In the genomic region with DNA sequence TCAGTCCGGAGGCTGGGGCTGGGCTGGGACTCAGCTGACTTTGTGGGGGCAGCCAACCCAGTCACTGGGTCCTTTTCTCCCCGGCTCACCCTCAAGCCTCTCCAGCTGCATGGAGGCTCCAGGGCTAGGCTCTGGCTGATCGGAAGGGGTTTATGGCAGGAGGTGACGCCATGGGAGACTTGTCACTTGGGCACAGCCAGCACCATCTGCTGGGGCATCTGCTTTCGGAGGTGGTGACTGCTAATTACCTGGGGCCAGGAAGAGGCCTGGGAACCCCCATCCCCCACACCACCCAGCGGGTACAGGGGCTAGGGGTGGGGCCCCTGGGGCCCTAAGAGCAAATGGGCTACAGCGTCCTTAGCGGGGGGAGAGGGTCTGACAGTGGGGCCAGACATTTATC, we compare ENCODE assay signal across 13 cellular contexts. TPM values are rescaled to one million over a fixed set of nuclear protein-coding genes. Genes with fewer than 3 reads are reported as not detected.
DNase-seq lines count a peak whose midpoint lies in the region; ATAC-seq and TF ChIP-seq lines count a peak whose summit lies in the region.
"Had no signal": no experiment of that assay in that cellular context is flagged by ENCODE, and none has a peak within 500 bp of the region (broad histone marks: within the 10 kb centered on the region; RNA-seq: fewer than 3 reads in every experiment).

No MANE protein-coding gene starts in this region.

- no peaks in the 10 kb centered on the region for H3K9me3 ChIP-seq in spleen
- no peaks in the 10 kb centered on the region for H3K9me3 ChIP-seq in effector memory CD4-positive, alpha-beta T cell (ENCODE audit: control insufficient read depth, low read length)
- H3K9me3 ChIP-seq: vagina had no signal

- WGBS in spleen, 5 donors, result 73 to 87% (median 81%) methylated on average over 8 of the region's 8 CpGs

- TF ChIP-seq POLR2A in spleen (IDR thresholded peaks at IDR 0.05), result no peak

- peak overlapping the region; percentile 54 for H3K27ac Mint-ChIP-seq in activated CD4-positive, alpha-beta T cell treated with anti-CD3 and anti-CD28 coated beads, Interleukin-2, amount 10 ng/mL, durations not matched to agents 7 days and 5 days
- H3K27ac Mint-ChIP-seq in effector memory CD8-positive, alpha-beta T cell, result peak overlapping the region in 1 of 2 donors; percentile 85

- peak overlapping the region; percentile 35 for H3K4me3 Mint-ChIP-seq in activated CD4-positive, alpha-beta T cell treated with anti-CD3 and anti-CD28 coated beads, Interleukin-2, amount 10 ng/mL, durations not matched to agents 7 days and 5 days
- peak overlapping the region; percentile 75 to 78 for H3K4me3 Mint-ChIP-seq in effector memory CD8-positive, alpha-beta T cell

- H3K36me3 ChIP-seq in spleen, result no peaks in the 10 kb centered on the region
- no peaks in the 10 kb centered on the region for H3K36me3 ChIP-seq in effector memory CD4-positive, alpha-beta T cell (ENCODE audit: control insufficient read depth, insufficient read depth, low read length)
- H3K36me3 ChIP-seq: vagina had no signal

- CTCF ChIA-PET in activated CD4-positive, alpha-beta T cell treated with anti-CD3 and anti-CD28 coated beads, Interleukin-2, amount 10 ng/mL, durations not matched to agents 7 days and 5 days (lab: Charles Lee), result interaction anchor here (1.3 kb wide), 1 partner anchor 42 kb away, joined by 3 read pairs; no protein-coding TSS in a partner anchor

- intact Hi-C loops in spleen (cut with DNase I; ENCODE audit: low total_unique reads), result no loop called here

- peaks cover 0 to 32% (median 0%) of the 10 kb centered on the region in 7 donors for H3K27me3 ChIP-seq in spleen (replicated peaks in 1 of 7)
- no peaks in the 10 kb centered on the region for H3K27me3 ChIP-seq in effector memory CD4-positive, alpha-beta T cell (replicated peaks; ENCODE audit: control insufficient read depth, insufficient read depth, low read length, poor library complexity, severe bottlenecking)
- H3K27me3 ChIP-seq: vagina had no signal

- POLR2A ChIA-PET in activated CD4-positive, alpha-beta T cell treated with anti-CD3 and anti-CD28 coated beads, Interleukin-2, amount 10 ng/mL, durations not matched to agents 7 days and 5 days (lab: Charles Lee), result no interaction called here

- no peaks in the 10 kb centered on the region for H3K27me3 Mint-ChIP-seq in activated CD4-positive, alpha-beta T cell treated with anti-CD3 and anti-CD28 coated beads, Interleukin-2, amount 10 ng/mL, durations not matched to agents 7 days and 5 days
- H3K27me3 Mint-ChIP-seq in effector memory CD8-positive, alpha-beta T cell, result no peaks in the 10 kb centered on the region

- no peak for TF ChIP-seq CTCF in spleen (IDR thresholded peaks at IDR 0.05 in 8 of 11, conservative IDR thresholded peaks at IDR 0.05 in 3 of 11)

- H3K27ac ChIP-seq in spleen, result peak overlapping the region in 5 of 8 donors; percentile 74 to 96 (median 94)
- no peak overlapping the region for H3K27ac ChIP-seq in effector memory CD4-positive, alpha-beta T cell (ENCODE audit: insufficient read depth, low read length, poor library complexity, severe bottlenecking)

- peaks cover 21% of the 10 kb centered on the region for H3K4me1 Mint-ChIP-seq in activated CD4-positive, alpha-beta T cell treated with anti-CD3 and anti-CD28 coated beads, Interleukin-2, amount 10 ng/mL, durations not matched to agents 7 days and 5 days
- peaks cover 14 to 35% of the 10 kb centered on the region in 2 donors for H3K4me1 Mint-ChIP-seq in effector memory CD8-positive, alpha-beta T cell (ENCODE audit: low read depth in 2 of 2)

- ATAC-seq in effector memory CD8-positive, alpha-beta T cell (replicated peaks), result no peak
- no peak for ATAC-seq in HG02588 (IDR thresholded peaks at IDR 0.05; ENCODE audit: unreplicated experiment)
- ATAC-seq: Right ventricle myocardium inferior had no signal

- DNase-seq in activated CD4-positive, alpha-beta T cell treated with anti-CD3 and anti-CD28 coated beads, Interleukin-2, amount 10 ng/mL, durations not matched to agents 7 days and 5 days, result no peak
- no peak for DNase-seq in activated CD4-positive, alpha-beta T cell treated with anti-CD3 and anti-CD28 coated beads for 1 hour
- DNase-seq in NCI-H524 treated with DMSO at 0.1 percent for 48 hours (lab: John Stamatoyannopoulos, UW) (peak; percentile 71), spleen (no peak), NCI-H345 (lab: John Stamatoyannopoulos, UW) (no peak)
- DNase-seq in effector memory CD8-positive, alpha-beta T cell, result no peak
- DNase-seq in effector memory CD4-positive, alpha-beta T cell, result no peak

- no peak overlapping the region for H3K4me3 ChIP-seq in spleen
- no peak overlapping the region for H3K4me3 ChIP-seq in effector memory CD4-positive, alpha-beta T cell (ENCODE audit: insufficient read depth, low read depth, low read length, poor library complexity, severe bottlenecking)

- H3K4me1 ChIP-seq in spleen, result peaks cover 34 to 82% (median 56%) of the 10 kb centered on the region in 6 donors
- H3K4me1 ChIP-seq in effector memory CD4-positive, alpha-beta T cell (ENCODE audit: control insufficient read depth, insufficient read depth, low read length, poor library complexity, severe bottlenecking), result peaks cover 22% of the 10 kb centered on the region

- H3K9me3 Mint-ChIP-seq in activated CD4-positive, alpha-beta T cell treated with anti-CD3 and anti-CD28 coated beads, Interleukin-2, amount 10 ng/mL, durations not matched to agents 7 days and 5 days, result no peaks in the 10 kb centered on the region
- no peaks in the 10 kb centered on the region for H3K9me3 Mint-ChIP-seq in effector memory CD8-positive, alpha-beta T cell

- H3K36me3 Mint-ChIP-seq in activated CD4-positive, alpha-beta T cell treated with anti-CD3 and anti-CD28 coated beads, Interleukin-2, amount 10 ng/mL, durations not matched to agents 7 days and 5 days (ENCODE audit: low read depth), result peaks cover 24% of the 10 kb centered on the region
- peaks cover 36% of the 10 kb centered on the region for H3K36me3 Mint-ChIP-seq in effector memory CD8-positive, alpha-beta T cell (ENCODE audit: insufficient read depth)

RNA-seq across cellular contexts. Expression of gene LFNG, which starts 1.5 kb away (rescaled TPM):
- 100 to 1,000 TPM in 1 of 2 experiments, 10 to 100 TPM in 1; 93.3 to 109 TPM for total RNA-seq in activated CD4-positive, alpha-beta T cell treated with anti-CD3 and anti-CD28 coated beads, Interleukin-2, amount 10 ng/mL, durations not matched to agents 7 days and 5 days
- 10 to 100 TPM; 33.3 to 47.4 (median 42.3) TPM for total RNA-seq in spleen
- 10 to 100 TPM; 21.2 to 22.4 (median 21.6) TPM for polyA plus RNA-seq in spleen

RNA-seq across cellular contexts. Expression of gene BRAT1, which starts 37.2 kb away (rescaled TPM):
- total RNA-seq in activated CD4-positive, alpha-beta T cell treated with anti-CD3 and anti-CD28 coated beads, Interleukin-2, amount 10 ng/mL, durations not matched to agents 7 days and 5 days, result 10 to 100 TPM; 40.0 to 43.9 TPM
- 10 to 100 TPM; 25.3 to 37.3 (median 32.2) TPM for total RNA-seq in spleen
- polyA plus RNA-seq in spleen, result 10 to 100 TPM; 26.6 to 50.9 (median 48.9) TPM

RNA-seq across cellular contexts. Expression of gene IQCE, which starts 40.7 kb away (rescaled TPM):
- 10 to 100 TPM; 13.8 to 15.5 TPM for total RNA-seq in activated CD4-positive, alpha-beta T cell treated with anti-CD3 and anti-CD28 coated beads, Interleukin-2, amount 10 ng/mL, durations not matched to agents 7 days and 5 days
- 10 to 100 TPM in 6 of 7 donors, 1 to 10 TPM in 1; 7.1 to 17.1 (median 13.2) TPM for total RNA-seq in spleen
- polyA plus RNA-seq in spleen, result 1 to 10 TPM; 1.2 to 4.4 (median 2.2) TPM

RNA-seq across cellular contexts. Expression of gene GRIFIN, which starts 41.9 kb away (rescaled TPM):
- not detected for total RNA-seq in activated CD4-positive, alpha-beta T cell treated with anti-CD3 and anti-CD28 coated beads, Interleukin-2, amount 10 ng/mL, durations not matched to agents 7 days and 5 days
- not detected for total RNA-seq in spleen
- not detected for polyA plus RNA-seq in spleen
- total RNA-seq: activated CD8-positive, alpha-beta memory T cell treated with anti-CD3 and anti-CD28 coated beads for 36 hours; M059J; Right ventricle myocardium inferior; vagina had no signal
- polyA plus RNA-seq: neural cell had no signal
